ENCODE assay signal across 8 cellular contexts in genomic region chr22:18549458-18550179, GRCh38. TPM values are rescaled to one million over a fixed set of nuclear protein-coding genes. Genes with fewer than 3 reads are reported as not detected.
"Had no signal": no experiment of that assay in that cellular context is flagged by ENCODE, and none has a peak within 500 bp of the region (broad histone marks: within the 10 kb centered on the region; RNA-seq: fewer than 3 reads in every experiment).

No MANE protein-coding gene starts in this region.

RNA-seq across cellular contexts. Expression of gene TMEM191B, which starts 22.0 kb away (rescaled TPM):
- total RNA-seq: MCF 10A, RPMI7951 had no signal

RNA-seq across cellular contexts. Expression of gene GGTLC3, which starts 31.7 kb away (rescaled TPM):
- total RNA-seq: LHCN-M2, MCF 10A, NCI-H460, OCI-LY7, PC-9, Right ventricle myocardium superior, RPMI7951 had no signal
- polyA plus RNA-seq: SK-N-SH had no signal
